Comparison of ENCODE assay signal across 18 cellular contexts in genomic region chr5:9125852-9126251, GRCh38.
DNase-seq lines count a peak whose midpoint lies in the region; ATAC-seq, FAIRE-seq and TF ChIP-seq lines count a peak whose summit lies in the region.
"Had no signal": no experiment of that assay in that cellular context is flagged by ENCODE, and none has a peak within 500 bp of the region (broad histone marks: within the 10 kb centered on the region; RNA-seq: fewer than 3 reads in every experiment).

No MANE protein-coding gene starts in this region.

- peak; percentile 18 for DNase-seq in GM12892 (ENCODE audit: insufficient read length)
- DNase-seq in GM19240 (ENCODE audit: insufficient read length, low spot score), result peak; percentile 4
- no peak for DNase-seq in NK-92 (lab: John Stamatoyannopoulos, UW; ENCODE audit: unreplicated experiment)
- DNase-seq in RPMI8226, result no peak
- DNase-seq in sciatic nerve (ENCODE audit: low spot score), result no peak
- DNase-seq: ACHN; activated CD4-positive, alpha-beta memory T cell treated with anti-CD3 and anti-CD28 coated beads for 36 hours; aorta; hypothalamus; left ventricle myocardium inferior; MG63 had no signal

- intact Hi-C loops in sciatic nerve (cut with DNase I), result loop anchor here (2.0 kb wide), 1 partner anchor 229 kb away; no protein-coding TSS in a partner anchor

- no peak for TF ChIP-seq POLR2A in GM12892 (IDR thresholded peaks at IDR 0.05; ENCODE audit: low read depth, low read length)

- ATAC-seq in HG02763 (IDR thresholded peaks at IDR 0.05; ENCODE audit: unreplicated experiment), result peak; percentile 66
- peak; percentile 75 for ATAC-seq in HG03469 (IDR thresholded peaks at IDR 0.05; ENCODE audit: unreplicated experiment)
- ATAC-seq in HG03196 (IDR thresholded peaks at IDR 0.05; ENCODE audit: unreplicated experiment), result no peak
- no peak for ATAC-seq in sciatic nerve
- ATAC-seq: activated T-helper 17 cell treated with anti-CD3 and anti-CD28 coated beads, Interleukin-2, amount 50 U/mL, for 72 hours; esophagus mucosa had no signal

- FAIRE-seq in GM12892 (lab: Jason Lieb, UNC), result peak; percentile 87
- FAIRE-seq: G401.6, GM19239 had no signal

Comparison
In these comparisons a context has a peak if more than half of its experiments do, and no peak if none do; other contexts are left out.
1. DNase-seq: peak in GM12892 (single experiment) and GM19240 (single experiment); none in NK-92 (single experiment), RPMI8226 (single experiment) and sciatic nerve (single experiment).
2. ATAC-seq: peak in HG02763 (single experiment) and HG03469 (single experiment); none in HG03196 (single experiment) and sciatic nerve (single experiment).